In the genomic region with DNA sequence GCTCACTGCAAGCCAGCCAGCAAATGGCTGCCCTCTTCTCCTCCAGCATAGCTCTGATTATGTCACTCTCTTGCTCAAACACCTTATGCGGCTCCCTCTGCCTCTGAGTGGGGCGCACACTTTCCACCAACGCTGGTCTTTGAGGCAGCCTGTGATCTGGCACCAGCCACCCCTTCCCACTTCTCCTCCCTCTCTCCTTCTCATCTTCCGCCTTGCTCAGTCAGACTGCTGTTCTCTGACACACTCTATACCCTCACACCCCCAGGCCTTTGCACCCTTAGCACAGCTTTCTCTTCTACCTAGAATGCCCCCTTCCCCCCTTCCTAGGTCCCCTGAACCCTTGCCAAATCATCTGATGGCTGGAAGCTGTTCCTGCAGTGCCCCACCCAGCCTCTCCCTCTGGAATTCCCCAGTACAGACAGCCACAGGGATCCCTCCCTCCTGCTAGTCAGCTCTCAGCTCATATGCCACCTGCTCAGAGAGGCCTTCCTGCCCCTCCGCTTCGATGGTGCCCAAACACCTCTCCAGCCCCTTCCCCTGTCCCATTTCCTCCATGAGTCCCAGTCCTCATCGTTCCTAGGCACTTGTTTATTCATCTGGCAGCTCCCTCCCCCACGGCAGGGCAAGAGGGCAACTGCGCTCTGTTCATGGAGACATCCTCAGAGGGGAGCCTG, we compare ENCODE assay signal across 11 cellular contexts.
DNase-seq lines count a peak whose midpoint lies in the region; TF ChIP-seq lines count a peak whose summit lies in the region.
"Had no signal": no experiment of that assay in that cellular context is flagged by ENCODE, and none has a peak within 500 bp of the region (broad histone marks: within the 10 kb centered on the region; RNA-seq: fewer than 3 reads in every experiment).

No MANE protein-coding gene starts in this region.

- in situ Hi-C loops in HAP-1 (cut with MboI; ENCODE audit: low sequenced_read_pairs) = loop anchor here (10.0 kb wide), 2 partner anchors 298 to 398 kb away; no protein-coding TSS in a partner anchor

- H3K9me3 ChIP-seq in muscle layer of duodenum (ENCODE audit: control insufficient read depth in 1 of 2, low read length in 2 of 2) = no peaks in the 10 kb centered on the region
- H3K9me3 ChIP-seq in HAP-1 = no peaks in the 10 kb centered on the region

- H3K27me3 ChIP-seq in muscle layer of duodenum (ENCODE audit: low read depth, low read length) = no peaks in the 10 kb centered on the region
- H3K27me3 ChIP-seq in HAP-1 (ENCODE audit: low read depth) = peaks cover 16% of the 10 kb centered on the region

- H3K4me3 ChIP-seq in choroid plexus epithelial cell (ENCODE audit: low read depth, low read length) = no peak overlapping the region
- H3K4me3 ChIP-seq in muscle layer of duodenum (ENCODE audit: low read depth in 1 of 2, low read length in 2 of 2) = no peak overlapping the region
- no peak overlapping the region for H3K4me3 ChIP-seq in HAP-1

- peak overlapping the region; percentile 67 for H3K27ac ChIP-seq in muscle layer of duodenum (ENCODE audit: low read length)

- TF ChIP-seq CTCF in AG09319 (IDR thresholded peaks at IDR 0.05; ENCODE audit: low read depth, low read length) (no peak), choroid plexus epithelial cell (conservative IDR thresholded peaks at IDR 0.05; ENCODE audit: low read depth, low read length) (no peak), GM20000 (IDR thresholded peaks at IDR 0.05; ENCODE audit: extremely low read depth, missing control alignments) (no peak)

- H3K36me3 ChIP-seq in muscle layer of duodenum (ENCODE audit: control insufficient read depth in 1 of 2, insufficient read depth in 2 of 2, low read length in 2 of 2) (peaks cover 0 to 16% of the 10 kb centered on the region in 2 donors), HAP-1 (replicated peaks) (no peaks in the 10 kb centered on the region)

- peak; percentile 7 for DNase-seq in AG09319 (ENCODE audit: extremely low read depth, low read depth)
- peak; percentile 45 for DNase-seq in NCI-H1694 (lab: John Stamatoyannopoulos, UW)
- peak; percentile 41 for DNase-seq in choroid plexus epithelial cell (ENCODE audit: low read depth)
- DNase-seq in HPDE6-E6E7 (ENCODE audit: extremely low spot score) = no peak
- DNase-seq in NCI-H1436 treated with DMSO at 0.1 percent for 48 hours (lab: John Stamatoyannopoulos, UW) = no peak
- no peak for DNase-seq in HAP-1 (ENCODE audit: low spot score in 2 of 2)
- no peak for DNase-seq in GM20000 (ENCODE audit: low spot score)
- DNase-seq: central memory CD4-positive, alpha-beta T cell; naive thymus-derived CD8-positive, alpha-beta T cell; stimulated activated naive CD4-positive, alpha-beta T cell treated with Interleukin-2 at 50 U/mL for 16 hours had no signal

- H3K4me1 ChIP-seq in muscle layer of duodenum (ENCODE audit: control insufficient read depth in 1 of 2, insufficient read depth in 2 of 2, low read length in 2 of 2) (peaks cover 31 to 43% of the 10 kb centered on the region in 2 donors), HAP-1 (no peaks in the 10 kb centered on the region)

Comparison
In these comparisons a context has a peak if more than half of its experiments do, and no peak if none do; other contexts are left out.
1. DNase-seq: peak in AG09319 (single experiment), NCI-H1694 (single experiment) and choroid plexus epithelial cell (single experiment); none in HPDE6-E6E7 (single experiment), NCI-H1436 treated with DMSO at 0.1 percent for 48 hours (single experiment), HAP-1 (0 of 2) and GM20000 (single experiment).